1 cellular context compared by ENCODE assay signal in the genomic region with DNA sequence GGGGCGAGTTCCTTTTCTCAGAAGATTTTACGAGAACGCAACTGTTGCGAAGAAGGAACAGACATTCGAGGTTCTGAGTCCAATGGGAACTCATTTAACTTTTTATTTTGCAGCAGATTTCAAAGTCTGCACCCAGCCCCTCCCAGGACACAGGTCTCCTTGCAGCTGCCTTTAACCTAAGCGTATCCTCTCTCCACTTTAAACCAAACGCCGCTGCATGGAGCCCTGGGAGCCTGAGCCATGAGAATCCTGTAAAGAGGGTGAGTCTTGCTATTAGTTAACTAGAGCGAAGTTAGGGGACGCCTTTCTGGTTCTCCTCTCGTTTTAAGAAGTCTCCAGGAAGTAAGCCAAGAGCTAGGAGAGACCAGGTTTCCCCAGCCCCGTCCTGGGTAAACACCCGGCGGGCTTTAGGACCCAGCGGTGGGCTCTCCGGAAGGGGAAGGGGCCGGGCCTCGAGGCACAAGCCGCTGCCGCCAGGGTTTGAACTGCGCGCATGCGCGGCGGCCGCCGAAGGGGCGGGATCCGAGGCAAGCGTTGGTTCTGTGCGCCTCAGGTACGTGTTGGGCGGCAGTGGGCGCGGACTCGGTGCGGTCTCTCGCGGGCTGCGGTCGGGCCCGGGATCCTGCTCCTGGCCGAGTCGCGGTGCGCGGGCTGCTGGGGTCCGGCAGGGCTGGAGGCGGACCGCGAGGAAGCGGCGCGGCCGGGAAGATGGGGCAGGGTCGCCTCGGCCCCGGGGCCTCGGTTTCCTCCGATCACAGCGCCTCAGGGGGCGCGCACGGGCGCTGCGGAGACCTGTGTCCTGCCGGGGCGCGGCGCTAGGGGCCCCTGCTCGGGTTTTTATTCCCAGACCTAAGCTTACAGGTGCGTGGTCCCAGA.
TF ChIP-seq lines count a peak whose summit lies in the region.

A gene (plus strand): TSS at position 510 of the 876 bp plus-strand sequence. CDS start 7,188 bp downstream, outside the sequence.

TF ChIP-seq in HepG2, 621 proteins besides CTCF, POLR2A, EP300 and RAD21 (continued from another document and continues in another):
- TF ChIP-seq MAZ (IDR thresholded peaks at IDR 0.05; ENCODE audit: borderline replicate concordance, low read depth, low read length) (peak; percentile 17; the same call in 1 of the 2 replicates), MAZ (CRISPR knock-in tag; IDR thresholded peaks at IDR 0.05; ENCODE audit: low read depth) (no peak; the same call in 1 of the 2 replicates), MXD4 (CRISPR knock-in tag; IDR thresholded peaks at IDR 0.05) (peak; percentile 86; the same call in 1 of the 2 replicates), ZNF788 (CRISPR knock-in tag; IDR thresholded peaks at IDR 0.05; ENCODE audit: borderline replicate concordance) (peak; percentile 77; the same call in 1 of the 2 replicates), BHLHE40 (IDR thresholded peaks at IDR 0.05; ENCODE audit: low read length) (no peak), ZSCAN20 (CRISPR knock-in tag; IDR thresholded peaks at IDR 0.05; ENCODE audit: borderline replicate concordance) (peak; percentile 94; the same call in 1 of the 2 replicates), ZNF7 (CRISPR knock-in tag; IDR thresholded peaks at IDR 0.05) (no peak), MZF1 (CRISPR knock-in tag; IDR thresholded peaks at IDR 0.05; ENCODE audit: borderline replicate concordance) (no peak), ZMYM2 (CRISPR knock-in tag; IDR thresholded peaks at IDR 0.05) (no peak), ZNF660 (CRISPR knock-in tag; IDR thresholded peaks at IDR 0.05; ENCODE audit: borderline replicate concordance, low read depth) (no peak), HDAC6 (IDR thresholded peaks at IDR 0.05; ENCODE audit: low read depth, low read length) (no peak), ZNF546 (CRISPR knock-in tag; conservative IDR thresholded peaks at IDR 0.05) (peak; percentile 75; the same call in 1 of the 2 replicates), ZNF530 (CRISPR knock-in tag; IDR thresholded peaks at IDR 0.05; ENCODE audit: low read depth) (no peak), ETV6 (CRISPR knock-in tag; conservative IDR thresholded peaks at IDR 0.05) (0 out of 2 replicates have a peak, but pooled peaks have one; percentile 43), AKAP8 (CRISPR knock-in tag; IDR thresholded peaks at IDR 0.05) (peak; percentile 50; the same call in 1 of the 2 replicates), ZNF790 (CRISPR knock-in tag; IDR thresholded peaks at IDR 0.05; ENCODE audit: borderline replicate concordance) (no peak), GFI1 (CRISPR knock-in tag; IDR thresholded peaks at IDR 0.05; ENCODE audit: borderline replicate concordance) (peak; percentile 8; the same call in 1 of the 2 replicates), HDAC2 (CRISPR knock-in tag; IDR thresholded peaks at IDR 0.05) (peak; percentile 59; the same call in 1 of the 2 replicates), TCF7 (IDR thresholded peaks at IDR 0.05; ENCODE audit: low read depth) (no peak), ZNF816 (CRISPR knock-in tag; IDR thresholded peaks at IDR 0.05; ENCODE audit: borderline replicate concordance) (no peak), RELA (CRISPR knock-in tag; IDR thresholded peaks at IDR 0.05) (no peak), ZNF251 (CRISPR knock-in tag; IDR thresholded peaks at IDR 0.05) (no peak), RXRB (CRISPR knock-in tag; IDR thresholded peaks at IDR 0.05; ENCODE audit: borderline replicate concordance) (peak; percentile 47; the same call in 1 of the 2 replicates), MTA3 (CRISPR knock-in tag; IDR thresholded peaks at IDR 0.05) (no peak), KAT2B (IDR thresholded peaks at IDR 0.05; ENCODE audit: borderline replicate concordance, low read depth, low read length) (no peak), NFE2L1 (CRISPR knock-in tag; IDR thresholded peaks at IDR 0.05; ENCODE audit: borderline replicate concordance) (no peak), ZNF562 (CRISPR knock-in tag; IDR thresholded peaks at IDR 0.05; ENCODE audit: borderline replicate concordance) (no peak), RFX5 (IDR thresholded peaks at IDR 0.05; ENCODE audit: low read depth, low read length) (no peak), FOXK1 (CRISPR knock-in tag; IDR thresholded peaks at IDR 0.05; ENCODE audit: borderline replicate concordance, low read depth) (peak; percentile 96; the same call in 1 of the 2 replicates), RORA (CRISPR knock-in tag; IDR thresholded peaks at IDR 0.05) (no peak; the same call in 1 of the 2 replicates), ZNF558 (CRISPR knock-in tag; IDR thresholded peaks at IDR 0.05; ENCODE audit: borderline replicate concordance) (no peak; the same call in 1 of the 2 replicates), ZNF263 (CRISPR knock-in tag; IDR thresholded peaks at IDR 0.05) (peak; percentile 40; the same call in 1 of the 2 replicates), ZNF383 (CRISPR knock-in tag; IDR thresholded peaks at IDR 0.05; ENCODE audit: borderline replicate concordance) (no peak), HNRNPUL1 (IDR thresholded peaks at IDR 0.05; ENCODE audit: low read depth, low read length) (peak; percentile 38; the same call in 1 of the 2 replicates), ZNF674 (CRISPR knock-in tag; IDR thresholded peaks at IDR 0.05; ENCODE audit: low read depth) (no peak), SIN3A (IDR thresholded peaks at IDR 0.05; ENCODE audit: borderline replicate concordance, low read depth, low read length) (peak; percentile 77), JUNB (CRISPR knock-in tag; IDR thresholded peaks at IDR 0.05; ENCODE audit: borderline replicate concordance) (no peak), ZBTB3 (CRISPR knock-in tag; IDR thresholded peaks at IDR 0.05; ENCODE audit: borderline replicate concordance, low read depth) (no peak), HIVEP1 (CRISPR knock-in tag; IDR thresholded peaks at IDR 0.05) (no peak), NONO (IDR thresholded peaks at IDR 0.05) (no peak), NONO (CRISPR knock-in tag; conservative IDR thresholded peaks at IDR 0.05) (peak; percentile 88), ZNF264 (CRISPR knock-in tag; IDR thresholded peaks at IDR 0.05) (peak; percentile 71; the same call in 1 of the 2 replicates), GATAD2A (CRISPR knock-in tag; IDR thresholded peaks at IDR 0.05) (peak; percentile 51; the same call in 1 of the 2 replicates)
- TF ChIP-seq, protein P1, sequence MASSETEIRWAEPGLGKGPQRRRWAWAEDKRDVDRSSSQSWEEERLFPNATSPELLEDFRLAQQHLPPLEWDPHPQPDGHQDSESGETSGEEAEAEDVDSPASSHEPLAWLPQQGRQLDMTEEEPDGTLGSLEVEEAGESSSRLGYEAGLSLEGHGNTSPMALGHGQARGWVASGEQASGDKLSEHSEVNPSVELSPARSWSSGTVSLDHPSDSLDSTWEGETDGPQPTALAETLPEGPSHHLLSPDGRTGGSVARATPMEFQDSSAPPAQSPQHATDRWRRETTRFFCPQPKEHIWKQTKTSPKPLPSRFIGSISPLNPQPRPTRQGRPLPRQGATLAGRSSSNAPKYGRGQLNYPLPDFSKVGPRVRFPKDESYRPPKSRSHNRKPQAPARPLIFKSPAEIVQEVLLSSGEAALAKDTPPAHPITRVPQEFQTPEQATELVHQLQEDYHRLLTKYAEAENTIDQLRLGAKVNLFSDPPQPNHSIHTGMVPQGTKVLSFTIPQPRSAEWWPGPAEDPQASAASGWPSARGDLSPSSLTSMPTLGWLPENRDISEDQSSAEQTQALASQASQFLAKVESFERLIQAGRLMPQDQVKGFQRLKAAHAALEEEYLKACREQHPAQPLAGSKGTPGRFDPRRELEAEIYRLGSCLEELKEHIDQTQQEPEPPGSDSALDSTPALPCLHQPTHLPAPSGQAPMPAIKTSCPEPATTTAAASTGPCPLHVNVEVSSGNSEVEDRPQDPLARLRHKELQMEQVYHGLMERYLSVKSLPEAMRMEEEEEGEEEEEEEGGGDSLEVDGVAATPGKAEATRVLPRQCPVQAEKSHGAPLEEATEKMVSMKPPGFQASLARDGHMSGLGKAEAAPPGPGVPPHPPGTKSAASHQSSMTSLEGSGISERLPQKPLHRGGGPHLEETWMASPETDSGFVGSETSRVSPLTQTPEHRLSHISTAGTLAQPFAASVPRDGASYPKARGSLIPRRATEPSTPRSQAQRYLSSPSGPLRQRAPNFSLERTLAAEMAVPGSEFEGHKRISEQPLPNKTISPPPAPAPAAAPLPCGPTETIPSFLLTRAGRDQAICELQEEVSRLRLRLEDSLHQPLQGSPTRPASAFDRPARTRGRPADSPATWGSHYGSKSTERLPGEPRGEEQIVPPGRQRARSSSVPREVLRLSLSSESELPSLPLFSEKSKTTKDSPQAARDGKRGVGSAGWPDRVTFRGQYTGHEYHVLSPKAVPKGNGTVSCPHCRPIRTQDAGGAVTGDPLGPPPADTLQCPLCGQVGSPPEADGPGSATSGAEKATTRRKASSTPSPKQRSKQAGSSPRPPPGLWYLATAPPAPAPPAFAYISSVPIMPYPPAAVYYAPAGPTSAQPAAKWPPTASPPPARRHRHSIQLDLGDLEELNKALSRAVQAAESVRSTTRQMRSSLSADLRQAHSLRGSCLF (CRISPR knock-in tag; IDR thresholded peaks at IDR 0.05; ENCODE audit: borderline replicate concordance) = 0 out of 2 replicates have a peak, but pooled peaks have one; percentile 34
- TF ChIP-seq, protein P2, sequence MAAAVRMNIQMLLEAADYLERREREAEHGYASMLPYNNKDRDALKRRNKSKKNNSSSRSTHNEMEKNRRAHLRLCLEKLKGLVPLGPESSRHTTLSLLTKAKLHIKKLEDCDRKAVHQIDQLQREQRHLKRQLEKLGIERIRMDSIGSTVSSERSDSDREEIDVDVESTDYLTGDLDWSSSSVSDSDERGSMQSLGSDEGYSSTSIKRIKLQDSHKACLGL (CRISPR knock-in tag; IDR thresholded peaks at IDR 0.05) = peak; percentile 14; the same call in 1 of the 2 replicates
- TF ChIP-seq, protein P3, sequence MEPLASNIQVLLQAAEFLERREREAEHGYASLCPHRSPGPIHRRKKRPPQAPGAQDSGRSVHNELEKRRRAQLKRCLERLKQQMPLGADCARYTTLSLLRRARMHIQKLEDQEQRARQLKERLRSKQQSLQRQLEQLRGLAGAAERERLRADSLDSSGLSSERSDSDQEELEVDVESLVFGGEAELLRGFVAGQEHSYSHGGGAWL (CRISPR knock-in tag; IDR thresholded peaks at IDR 0.05) = no peak; the same call in none of the 2 replicates
- TF ChIP-seq, protein P4, sequence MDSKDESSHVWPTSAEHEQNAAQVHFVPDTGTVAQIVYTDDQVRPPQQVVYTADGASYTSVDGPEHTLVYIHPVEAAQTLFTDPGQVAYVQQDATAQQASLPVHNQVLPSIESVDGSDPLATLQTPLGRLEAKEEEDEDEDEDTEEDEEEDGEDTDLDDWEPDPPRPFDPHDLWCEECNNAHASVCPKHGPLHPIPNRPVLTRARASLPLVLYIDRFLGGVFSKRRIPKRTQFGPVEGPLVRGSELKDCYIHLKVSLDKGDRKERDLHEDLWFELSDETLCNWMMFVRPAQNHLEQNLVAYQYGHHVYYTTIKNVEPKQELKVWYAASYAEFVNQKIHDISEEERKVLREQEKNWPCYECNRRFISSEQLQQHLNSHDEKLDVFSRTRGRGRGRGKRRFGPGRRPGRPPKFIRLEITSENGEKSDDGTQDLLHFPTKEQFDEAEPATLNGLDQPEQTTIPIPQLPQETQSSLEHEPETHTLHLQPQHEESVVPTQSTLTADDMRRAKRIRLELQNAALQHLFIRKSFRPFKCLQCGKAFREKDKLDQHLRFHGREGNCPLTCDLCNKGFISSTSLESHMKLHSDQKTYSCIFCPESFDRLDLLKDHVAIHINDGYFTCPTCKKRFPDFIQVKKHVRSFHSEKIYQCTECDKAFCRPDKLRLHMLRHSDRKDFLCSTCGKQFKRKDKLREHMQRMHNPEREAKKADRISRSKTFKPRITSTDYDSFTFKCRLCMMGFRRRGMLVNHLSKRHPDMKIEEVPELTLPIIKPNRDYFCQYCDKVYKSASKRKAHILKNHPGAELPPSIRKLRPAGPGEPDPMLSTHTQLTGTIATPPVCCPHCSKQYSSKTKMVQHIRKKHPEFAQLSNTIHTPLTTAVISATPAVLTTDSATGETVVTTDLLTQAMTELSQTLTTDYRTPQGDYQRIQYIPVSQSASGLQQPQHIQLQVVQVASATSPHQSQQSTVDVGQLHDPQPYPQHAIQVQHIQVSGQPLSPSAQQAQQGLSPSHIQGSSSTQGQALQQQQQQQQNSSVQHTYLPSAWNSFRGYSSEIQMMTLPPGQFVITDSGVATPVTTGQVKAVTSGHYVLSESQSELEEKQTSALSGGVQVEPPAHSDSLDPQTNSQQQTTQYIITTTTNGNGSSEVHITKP (CRISPR knock-in tag; IDR thresholded peaks at IDR 0.05; ENCODE audit: low read depth) = no peak
- TF ChIP-seq, protein P5, sequence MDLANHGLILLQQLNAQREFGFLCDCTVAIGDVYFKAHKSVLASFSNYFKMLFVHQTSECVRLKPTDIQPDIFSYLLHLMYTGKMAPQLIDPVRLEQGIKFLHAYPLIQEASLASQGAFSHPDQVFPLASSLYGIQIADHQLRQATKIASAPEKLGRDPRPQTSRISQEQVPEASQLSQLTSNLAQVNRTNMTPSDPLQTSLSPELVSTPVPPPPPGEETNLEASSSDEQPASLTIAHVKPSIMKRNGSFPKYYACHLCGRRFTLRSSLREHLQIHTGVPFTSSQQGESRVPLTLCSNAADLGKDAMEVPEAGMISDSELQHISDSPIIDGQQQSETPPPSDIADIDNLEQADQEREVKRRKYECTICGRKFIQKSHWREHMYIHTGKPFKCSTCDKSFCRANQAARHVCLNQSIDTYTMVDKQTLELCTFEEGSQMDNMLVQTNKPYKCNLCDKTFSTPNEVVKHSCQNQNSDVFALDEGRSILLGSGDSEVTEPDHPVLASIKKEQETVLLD (CRISPR knock-in tag; IDR thresholded peaks at IDR 0.05; ENCODE audit: low read depth) = peak; percentile 59; the same call in 1 of the 2 replicates
- TF ChIP-seq, protein P6, sequence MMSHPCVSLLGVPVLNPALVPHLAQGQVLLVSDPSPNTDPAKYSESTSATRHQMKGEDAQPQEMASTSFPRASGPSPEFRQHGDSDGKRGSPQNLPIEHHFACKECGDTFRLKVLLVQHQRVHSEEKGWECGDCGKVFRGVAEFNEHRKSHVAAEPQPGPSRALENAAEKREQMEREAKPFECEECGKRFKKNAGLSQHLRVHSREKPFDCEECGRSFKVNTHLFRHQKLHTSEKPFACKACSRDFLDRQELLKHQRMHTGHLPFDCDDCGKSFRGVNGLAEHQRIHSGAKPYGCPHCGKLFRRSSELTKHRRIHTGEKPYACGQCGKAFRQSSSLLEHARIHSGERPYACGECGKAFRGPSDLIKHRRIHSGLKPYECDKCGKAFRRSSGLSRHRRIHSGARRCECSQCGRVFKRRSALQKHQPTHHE (CRISPR knock-in tag; IDR thresholded peaks at IDR 0.05; ENCODE audit: borderline replicate concordance) = no peak; the same call in none of the 2 replicates
- TF ChIP-seq, protein P7, sequence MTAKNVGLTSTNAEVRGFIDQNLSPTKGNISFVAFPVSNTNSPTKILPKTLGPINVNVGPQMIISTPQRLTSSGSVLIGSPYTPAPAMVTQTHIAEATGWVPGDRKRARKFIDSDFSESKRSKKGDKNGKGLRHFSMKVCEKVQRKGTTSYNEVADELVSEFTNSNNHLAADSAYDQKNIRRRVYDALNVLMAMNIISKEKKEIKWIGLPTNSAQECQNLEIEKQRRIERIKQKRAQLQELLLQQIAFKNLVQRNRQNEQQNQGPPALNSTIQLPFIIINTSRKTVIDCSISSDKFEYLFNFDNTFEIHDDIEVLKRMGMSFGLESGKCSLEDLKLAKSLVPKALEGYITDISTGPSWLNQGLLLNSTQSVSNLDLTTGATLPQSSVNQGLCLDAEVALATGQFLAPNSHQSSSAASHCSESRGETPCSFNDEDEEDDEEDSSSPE (CRISPR knock-in tag; IDR thresholded peaks at IDR 0.05) = peak; percentile 96
- TF ChIP-seq, protein P8, sequence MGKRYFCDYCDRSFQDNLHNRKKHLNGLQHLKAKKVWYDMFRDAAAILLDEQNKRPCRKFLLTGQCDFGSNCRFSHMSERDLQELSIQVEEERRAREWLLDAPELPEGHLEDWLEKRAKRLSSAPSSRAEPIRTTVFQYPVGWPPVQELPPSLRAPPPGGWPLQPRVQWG (CRISPR knock-in tag; IDR thresholded peaks at IDR 0.05; ENCODE audit: borderline replicate concordance, low read depth) = no peak
